ENCODE assay signal across 17 cellular contexts in genomic region chr7:107070710-107071109, GRCh38. TPM values are rescaled to one million over a fixed set of nuclear protein-coding genes. Genes with fewer than 3 reads are reported as not detected.
A peak's percentile ranks its signal among the peaks of the same experiment; 100 is the strongest.
DNase-seq lines count a peak whose midpoint lies in the region; TF ChIP-seq lines count a peak whose summit lies in the region.
"Had no signal": no experiment of that assay in that cellular context is flagged by ENCODE, and none has a peak within 500 bp of the region (broad histone marks: within the 10 kb centered on the region; RNA-seq: fewer than 3 reads in every experiment).

No MANE protein-coding gene starts in this region.

- H3K36me3 ChIP-seq in HEK293 (ENCODE audit: control insufficient read depth in 2 of 2, insufficient read depth in 1 of 2, low read length in 2 of 2) (no peaks in the 10 kb centered on the region), SK-N-SH (replicated peaks in 1 of 2; ENCODE audit: control insufficient read depth in 1 of 2, insufficient read depth in 2 of 2, low read length in 1 of 2) (no peaks in the 10 kb centered on the region), sigmoid colon (no peaks in the 10 kb centered on the region)
- H3K36me3 ChIP-seq: BE2C had no signal

- H3K4me1 ChIP-seq in HEK293 (ENCODE audit: control insufficient read depth, insufficient read depth, low read length) (no peaks in the 10 kb centered on the region), SK-N-SH (ENCODE audit: control insufficient read depth in 1 of 2, insufficient read depth in 2 of 2, low read depth in 1 of 2, low read length in 1 of 2) (peaks cover 9 to 17% of the 10 kb centered on the region in 2 experiments; a peak in 2 of 4 replicates), sigmoid colon (peaks cover 0 to 3% (median 0%) of the 10 kb centered on the region in 4 donors)
- H3K4me1 ChIP-seq: A549 had no signal

- intact Hi-C loops in sigmoid colon (cut with DNase I): no loop called here
- intact Hi-C loops in activated T-helper 1 cell treated with anti-CD3 and anti-CD28 coated beads, Interleukin-12 subunit alpha, Interleukin-12 subunit beta, Interleukin-2, Interleukin-4 antibody, amounts not matched to agents 30 ng/mL and 10 ng/mL and 1 ng/mL, durations not matched to agents 14 hours and 24 hours and 36 hours (cut with micrococcal nuclease): no loop called here

- H3K36me3 Mint-ChIP-seq in activated T-helper 1 cell treated with anti-CD3 and anti-CD28 coated beads, Interleukin-12 subunit alpha, Interleukin-12 subunit beta, Interleukin-2, Interleukin-4 antibody, amounts not matched to agents 30 ng/mL and 10 ng/mL and 1 ng/mL, durations not matched to agents 14 hours and 24 hours and 36 hours (ENCODE audit: low read depth): no peaks in the 10 kb centered on the region
- H3K36me3 Mint-ChIP-seq: CD4-positive, alpha-beta memory T cell had no signal

- CTCF ChIA-PET in HEK293 (lab: Yijun Ruan, JAX) (no interaction called here), SK-N-SH (lab: Yijun Ruan, JAX) (no interaction called here)

- H3K9me3 ChIP-seq in HEK293 (ENCODE audit: control insufficient read depth, insufficient read depth, low read depth, low read length) (no peaks in the 10 kb centered on the region), SK-N-SH (no peaks in the 10 kb centered on the region), sigmoid colon (no peaks in the 10 kb centered on the region)
- H3K9me3 ChIP-seq: A549, BE2C had no signal

- peaks cover 6% of the 10 kb centered on the region for H3K27me3 Mint-ChIP-seq in activated T-helper 1 cell treated with anti-CD3 and anti-CD28 coated beads, Interleukin-12 subunit alpha, Interleukin-12 subunit beta, Interleukin-2, Interleukin-4 antibody, amounts not matched to agents 30 ng/mL and 10 ng/mL and 1 ng/mL, durations not matched to agents 14 hours and 24 hours and 36 hours (ENCODE audit: insufficient read depth)

- no peaks in the 10 kb centered on the region for H3K9me2 ChIP-seq in SK-N-SH

- no peaks in the 10 kb centered on the region for H3K27me3 ChIP-seq in SK-N-SH (ENCODE audit: insufficient read depth)
- no peaks in the 10 kb centered on the region for H3K27me3 ChIP-seq in sigmoid colon
- H3K27me3 ChIP-seq: BE2C had no signal

- H3F3A ChIP-seq in SK-N-SH (replicated peaks; ENCODE audit: insufficient read depth): no peaks in the 10 kb centered on the region

- DNase-seq in NCI-H2081 (lab: John Stamatoyannopoulos, UW): peak; percentile 58 to 69
- DNase-seq in SK-N-SH: peak; percentile 54
- no peak for DNase-seq in caudate nucleus (lab: John Stamatoyannopoulos, UW)
- no peak for DNase-seq in sigmoid colon
- no peak for DNase-seq in activated T-helper 1 cell treated with anti-CD3 and anti-CD28 coated beads, Interleukin-12 subunit alpha, Interleukin-12 subunit beta, Interleukin-2, Interleukin-4 antibody, amounts not matched to agents 30 ng/mL and 10 ng/mL and 1 ng/mL, durations not matched to agents 14 hours and 24 hours and 36 hours (ENCODE audit: low spot score)
- DNase-seq in H4 (ENCODE audit: low spot score): no peak
- DNase-seq in NCI-H2029 (lab: John Stamatoyannopoulos, UW): no peak
- DNase-seq: BE2C; CD4-positive, alpha-beta memory T cell; DMS79; GM23248; H7 had no signal

- no peak overlapping the region for H3K9ac ChIP-seq in SK-N-SH
- H3K9ac ChIP-seq: GM23248 had no signal

- TF ChIP-seq CTCF in HEK293 (tag by site-specific recombination; IDR thresholded peaks at IDR 0.05) (no peak), SK-N-SH (IDR thresholded peaks at IDR 0.05) (no peak), sigmoid colon (IDR thresholded peaks at IDR 0.05) (no peak)

- H2AFZ ChIP-seq in SK-N-SH (ENCODE audit: low read depth): no peak overlapping the region
- H2AFZ ChIP-seq: GM23248 had no signal

- H3K4me3 Mint-ChIP-seq in activated T-helper 1 cell treated with anti-CD3 and anti-CD28 coated beads, Interleukin-12 subunit alpha, Interleukin-12 subunit beta, Interleukin-2, Interleukin-4 antibody, amounts not matched to agents 30 ng/mL and 10 ng/mL and 1 ng/mL, durations not matched to agents 14 hours and 24 hours and 36 hours: no peak overlapping the region
- H3K4me3 Mint-ChIP-seq: CD4-positive, alpha-beta memory T cell had no signal

- no peak for TF ChIP-seq RAD21 in SK-N-SH (IDR thresholded peaks at IDR 0.05; ENCODE audit: low read length)

- no peak for TF ChIP-seq POLR2A in sigmoid colon (IDR thresholded peaks at IDR 0.05)

- H3K4me2 ChIP-seq in SK-N-SH: no peak overlapping the region
- H3K4me2 ChIP-seq: A549 had no signal

- no peaks in the 10 kb centered on the region for H4K20me1 ChIP-seq in SK-N-SH (ENCODE audit: insufficient read depth)

- no peak overlapping the region for H3K4me3 ChIP-seq in HEK293 (ENCODE audit: low read depth, low read length)
- no peak overlapping the region for H3K4me3 ChIP-seq in SK-N-SH (ENCODE audit: low read depth in 2 of 2, low read length in 1 of 2)
- no peak overlapping the region for H3K4me3 ChIP-seq in sigmoid colon
- H3K4me3 ChIP-seq: A549, GM12878, GM23248 had no signal

- POLR2A ChIA-PET in HEK293 (lab: Yijun Ruan, JAX): no interaction called here
- POLR2A ChIA-PET in SK-N-SH (lab: Yijun Ruan, JAX): no interaction called here

- H3K9me3 Mint-ChIP-seq in activated T-helper 1 cell treated with anti-CD3 and anti-CD28 coated beads, Interleukin-12 subunit alpha, Interleukin-12 subunit beta, Interleukin-2, Interleukin-4 antibody, amounts not matched to agents 30 ng/mL and 10 ng/mL and 1 ng/mL, durations not matched to agents 14 hours and 24 hours and 36 hours: no peaks in the 10 kb centered on the region
- H3K9me3 Mint-ChIP-seq: CD4-positive, alpha-beta memory T cell had no signal

- H3K27ac Mint-ChIP-seq in activated T-helper 1 cell treated with anti-CD3 and anti-CD28 coated beads, Interleukin-12 subunit alpha, Interleukin-12 subunit beta, Interleukin-2, Interleukin-4 antibody, amounts not matched to agents 30 ng/mL and 10 ng/mL and 1 ng/mL, durations not matched to agents 14 hours and 24 hours and 36 hours: no peak overlapping the region
- H3K27ac Mint-ChIP-seq: CD4-positive, alpha-beta memory T cell had no signal

- no peaks in the 10 kb centered on the region for H3K79me2 ChIP-seq in SK-N-SH (ENCODE audit: insufficient read depth)

- no peak overlapping the region for H3K27ac ChIP-seq in HEK293 (ENCODE audit: extremely low read depth, low read depth, low read length)
- H3K27ac ChIP-seq in SK-N-SH (ENCODE audit: low read depth in 2 of 2, low read length in 1 of 2): peak overlapping the region in 1 of 2 experiments; percentile 77; a peak in 2 of 4 replicates
- peak overlapping the region; percentile 11 for H3K27ac ChIP-seq in caudate nucleus (ENCODE audit: low read depth, low read length)
- H3K27ac ChIP-seq in sigmoid colon: no peak overlapping the region
- H3K27ac ChIP-seq: A549, C4-2B, GM23248 had no signal

- no peak for TF ChIP-seq EP300 in SK-N-SH (IDR thresholded peaks at IDR 0.05; ENCODE audit: borderline replicate concordance in 1 of 2, low read depth in 1 of 2, low read length in 1 of 2)
- no peak for TF ChIP-seq EP300 in sigmoid colon (IDR thresholded peaks at IDR 0.05)

- WGBS in SK-N-SH (ENCODE audit: low lambda C conversion rate): 44% methylated on average over 2 of the region's 2 CpGs
- 48 to 74% methylated on average over 2 of the region's 2 CpGs for WGBS in sigmoid colon, 2 donors

- H3K4me1 Mint-ChIP-seq in activated T-helper 1 cell treated with anti-CD3 and anti-CD28 coated beads, Interleukin-12 subunit alpha, Interleukin-12 subunit beta, Interleukin-2, Interleukin-4 antibody, amounts not matched to agents 30 ng/mL and 10 ng/mL and 1 ng/mL, durations not matched to agents 14 hours and 24 hours and 36 hours (ENCODE audit: low read depth): no peaks in the 10 kb centered on the region
- H3K4me1 Mint-ChIP-seq: CD4-positive, alpha-beta memory T cell had no signal

TF ChIP-seq in HEK293, 187 proteins besides CTCF, POLR2A, EP300 and RAD21 (continues in another document):
- TF ChIP-seq ZNF596 (tag by site-specific recombination; IDR thresholded peaks at IDR 0.05): no peak

TF ChIP-seq in SK-N-SH, 30 proteins besides CTCF, POLR2A, EP300 and RAD21:
- TF ChIP-seq GATA2 (CRISPR knock-in tag; IDR thresholded peaks at IDR 0.05): peak; percentile 51
- no peak for TF ChIP-seq PBX3 (IDR thresholded peaks at IDR 0.05)
- TF ChIP-seq SIN3A (IDR thresholded peaks at IDR 0.05; ENCODE audit: borderline replicate concordance, low read depth, low read length): no peak
- TF ChIP-seq RCOR1 (IDR thresholded peaks at IDR 0.05; ENCODE audit: low read length): peak; percentile 50; the same call in 1 of the 2 replicates
- TF ChIP-seq TCF12 (IDR thresholded peaks at IDR 0.05): no peak

RNA-seq across cellular contexts. Expression of gene PRKAR2B, which starts 26.2 kb away (rescaled TPM):
- polyA plus RNA-seq in SK-N-SH (2012; rRNA removed): 17.3 and 19.3 TPM in 2 replicates
- 27.9 and 35.2 TPM in 2 replicates for polyA plus RNA-seq in SK-N-SH (2012; cell fraction: cytosol; rRNA removed)
- 4.7 and 9.6 TPM in 2 replicates for polyA plus RNA-seq in SK-N-SH (2012; cell fraction: nucleus; rRNA removed)
- 10 to 100 TPM; 20.2 to 40.0 (median 31.2) TPM for total RNA-seq in sigmoid colon
- polyA plus RNA-seq in sigmoid colon: 10 to 100 TPM in 2 of 3 donors, 1 to 10 TPM in 1; 8.1 to 12.6 (median 12.0) TPM
- 0.42 and 1.0 TPM in 2 replicates for total RNA-seq in activated T-helper 1 cell treated with anti-CD3 and anti-CD28 coated beads, Interleukin-12 subunit alpha, Interleukin-12 subunit beta, Interleukin-2, Interleukin-4 antibody, amounts not matched to agents 30 ng/mL and 10 ng/mL and 1 ng/mL, durations not matched to agents 14 hours and 24 hours and 36 hours
- 9.5 and 13.1 TPM in 2 replicates for total RNA-seq in H4 (2014; rRNA removed; shearing (Covaris generic))
- total RNA-seq: HepG2 had no signal
- polyA plus RNA-seq: HepG2 had no signal

Comparison
In these comparisons a context has a peak if more than half of its experiments do, and no peak if none do; other contexts are left out.
1. DNase-seq: peak in NCI-H2081 (2 of 2) and SK-N-SH (single experiment); none in caudate nucleus (0 of 61), sigmoid colon (single experiment), activated T-helper 1 cell treated with anti-CD3 and anti-CD28 coated beads, Interleukin-12 subunit alpha, Interleukin-12 subunit beta, Interleukin-2, Interleukin-4 antibody, amounts not matched to agents 30 ng/mL and 10 ng/mL and 1 ng/mL, durations not matched to agents 14 hours and 24 hours and 36 hours (single experiment), H4 (single experiment) and NCI-H2029 (single experiment).